In genomic region chr18:48027401-48027931, GRCh38 we compare ENCODE assay signal across 13 cellular contexts.
DNase-seq lines count a peak whose midpoint lies in the region; ATAC-seq and TF ChIP-seq lines count a peak whose summit lies in the region.
"Had no signal": no experiment of that assay in that cellular context is flagged by ENCODE, and none has a peak within 500 bp of the region (broad histone marks: within the 10 kb centered on the region; RNA-seq: fewer than 3 reads in every experiment).

No MANE protein-coding gene starts in this region.

- CTCF ChIA-PET in CD4-positive, alpha-beta T cell (lab: Charles Lee), result no interaction called here
- CTCF ChIA-PET in activated CD4-positive, alpha-beta memory T cell treated with anti-CD3 and anti-CD28 coated beads for 36 hours (lab: Charles Lee), result interaction anchor here (1.0 to 2.9 kb wide), 4 partner anchors 21 to 419 kb away, joined by 3 to 12 read pairs (median 3); no protein-coding TSS in a partner anchor

- H3K9me3 ChIP-seq in GM23248 (ENCODE audit: low read depth), result no peaks in the 10 kb centered on the region
- H3K9me3 ChIP-seq in right cardiac atrium (ENCODE audit: control insufficient read depth, low read length), result no peaks in the 10 kb centered on the region
- no peaks in the 10 kb centered on the region for H3K9me3 ChIP-seq in sigmoid colon
- no peaks in the 10 kb centered on the region for H3K9me3 ChIP-seq in CD4-positive, alpha-beta T cell (ENCODE audit: control insufficient read depth, low read length)
- H3K9me3 ChIP-seq: heart left ventricle had no signal

- no peak for TF ChIP-seq EP300 in sigmoid colon (IDR thresholded peaks at IDR 0.05)

- no peak overlapping the region for H3K4me3 Mint-ChIP-seq in CD4-positive, alpha-beta T cell
- H3K4me3 Mint-ChIP-seq in activated CD4-positive, alpha-beta memory T cell treated with anti-CD3 and anti-CD28 coated beads for 36 hours, result no peak overlapping the region
- H3K4me3 Mint-ChIP-seq: activated naive CD4-positive, alpha-beta T cell treated with anti-CD3 and anti-CD28 coated beads, Interleukin-2, amount 50 U/mL, for 24 hours; CD4-positive, alpha-beta memory T cell; stimulated activated naive CD8-positive, alpha-beta T cell treated with anti-CD3 and anti-CD28 coated beads, Interleukin-15, amount 100 ng/mL, for 72 hours had no signal

- H3K27me3 ChIP-seq in GM23248 (replicated peaks; ENCODE audit: insufficient read depth) (no peaks in the 10 kb centered on the region), right cardiac atrium (ENCODE audit: control insufficient read depth, insufficient read depth) (no peaks in the 10 kb centered on the region), sigmoid colon (peaks cover 0 to 8% (median 0%) of the 10 kb centered on the region in 3 donors)
- no peaks in the 10 kb centered on the region for H3K27me3 ChIP-seq in CD4-positive, alpha-beta T cell (ENCODE audit: control insufficient read depth, insufficient read depth, low read length)
- H3K27me3 ChIP-seq: heart left ventricle had no signal

- H3K4me3 ChIP-seq in GM23248 (no peak overlapping the region), right cardiac atrium (ENCODE audit: low read length) (no peak overlapping the region), sigmoid colon (no peak overlapping the region)
- H3K4me3 ChIP-seq: heart left ventricle had no signal

- POLR2A ChIA-PET in CD4-positive, alpha-beta T cell (lab: Charles Lee), result no interaction called here
- POLR2A ChIA-PET in activated CD4-positive, alpha-beta memory T cell treated with anti-CD3 and anti-CD28 coated beads for 36 hours (lab: Charles Lee), result no interaction called here

- H3K36me3 ChIP-seq in GM23248 (ENCODE audit: low read depth) (no peaks in the 10 kb centered on the region), sigmoid colon (no peaks in the 10 kb centered on the region)
- H3K36me3 ChIP-seq: heart left ventricle had no signal

- H3K27me3 Mint-ChIP-seq in CD4-positive, alpha-beta T cell, result peaks cover 25% of the 10 kb centered on the region
- H3K27me3 Mint-ChIP-seq in activated CD4-positive, alpha-beta memory T cell treated with anti-CD3 and anti-CD28 coated beads for 36 hours, result peaks cover 10% of the 10 kb centered on the region

- 0 out of 2 replicates have a peak overlapping the region, but pooled peaks have one; percentile 27 for H3K9ac ChIP-seq in GM23248

- no peaks in the 10 kb centered on the region for H3K9me2 ChIP-seq in GM23248 (ENCODE audit: insufficient read depth)

- in situ Hi-C loops in GM23248 (cut with MboI), result no loop called here

- H4K20me1 ChIP-seq in GM23248 (ENCODE audit: insufficient read depth), result no peaks in the 10 kb centered on the region

- peak; percentile 25 for DNase-seq in GM23248
- DNase-seq in astrocyte of the hippocampus (ENCODE audit: low read depth, low spot score), result peak; percentile 17
- peak in 2 of 3 donors; percentile 46 to 59 for DNase-seq in right cardiac atrium
- DNase-seq in sigmoid colon, result peak; percentile 59
- DNase-seq in SIG-M5 (lab: John Stamatoyannopoulos, UW), result no peak
- no peak for DNase-seq in CD4-positive, alpha-beta T cell
- no peak for DNase-seq in activated CD4-positive, alpha-beta memory T cell treated with anti-CD3 and anti-CD28 coated beads for 36 hours
- DNase-seq: CD4-positive, alpha-beta memory T cell; stimulated activated naive CD8-positive, alpha-beta T cell treated with anti-CD3 and anti-CD28 coated beads, Interleukin-15, amount 100 ng/mL, for 72 hours had no signal

- TF ChIP-seq CTCF in sigmoid colon (IDR thresholded peaks at IDR 0.05), result no peak
- TF ChIP-seq CTCF in CD4-positive, alpha-beta T cell (IDR thresholded peaks at IDR 0.05), result no peak

- H3K27ac Mint-ChIP-seq in CD4-positive, alpha-beta T cell, result no peak overlapping the region
- no peak overlapping the region for H3K27ac Mint-ChIP-seq in activated CD4-positive, alpha-beta memory T cell treated with anti-CD3 and anti-CD28 coated beads for 36 hours
- H3K27ac Mint-ChIP-seq: activated naive CD4-positive, alpha-beta T cell treated with anti-CD3 and anti-CD28 coated beads, Interleukin-2, amount 50 U/mL, for 24 hours; CD4-positive, alpha-beta memory T cell had no signal

- H3K4me1 Mint-ChIP-seq in CD4-positive, alpha-beta T cell (ENCODE audit: low read depth), result peaks cover 3% of the 10 kb centered on the region
- no peaks in the 10 kb centered on the region for H3K4me1 Mint-ChIP-seq in activated CD4-positive, alpha-beta memory T cell treated with anti-CD3 and anti-CD28 coated beads for 36 hours (ENCODE audit: low read depth)
- H3K4me1 Mint-ChIP-seq: activated naive CD4-positive, alpha-beta T cell treated with anti-CD3 and anti-CD28 coated beads, Interleukin-2, amount 50 U/mL, for 24 hours had no signal

- H3K27ac ChIP-seq in GM23248 (no peak overlapping the region), right cardiac atrium (ENCODE audit: low read length) (no peak overlapping the region), sigmoid colon (peak overlapping the region in 1 of 4 donors; percentile 39)
- H3K27ac ChIP-seq in CD4-positive, alpha-beta T cell (ENCODE audit: low read depth, low read length), result no peak overlapping the region

- H3K36me3 Mint-ChIP-seq in CD4-positive, alpha-beta T cell (ENCODE audit: low read depth), result no peaks in the 10 kb centered on the region
- no peaks in the 10 kb centered on the region for H3K36me3 Mint-ChIP-seq in activated CD4-positive, alpha-beta memory T cell treated with anti-CD3 and anti-CD28 coated beads for 36 hours
- H3K36me3 Mint-ChIP-seq: activated naive CD4-positive, alpha-beta T cell treated with anti-CD3 and anti-CD28 coated beads, Interleukin-2, amount 50 U/mL, for 24 hours; CD4-positive, alpha-beta memory T cell had no signal

- intact Hi-C loops in right cardiac atrium (cut with DNase I) (loop anchor here in 1 of 4 donors (10.0 kb wide), 1 partner anchor 253 kb away; no protein-coding TSS in a partner anchor), sigmoid colon (cut with DNase I) (no loop called here)
- intact Hi-C loops in CD4-positive, alpha-beta T cell (cut with DNase I, micrococcal nuclease), result no loop called here
- intact Hi-C loops in activated CD4-positive, alpha-beta memory T cell treated with anti-CD3 and anti-CD28 coated beads for 36 hours (cut with micrococcal nuclease), result no loop called here

- H3K4me1 ChIP-seq in GM23248 (ENCODE audit: insufficient read depth), result 0 out of 2 replicates have a peak, but pooled peaks cover 8% of the 10 kb centered on the region
- H3K4me1 ChIP-seq in right cardiac atrium (ENCODE audit: control insufficient read depth, insufficient read depth, low read length), result peaks cover 9% of the 10 kb centered on the region
- peaks cover 0 to 8% (median 0%) of the 10 kb centered on the region in 4 donors for H3K4me1 ChIP-seq in sigmoid colon

- 12 to 14% methylated on average over 6 to 7 of the region's 7 CpGs for WGBS in GM23248 (ENCODE audit: low coverage in 1 of 2, low lambda C conversion rate in 2 of 2, missing lambda C conversion rate in 2 of 2), 2 experiments
- 19% methylated on average over 7 of the region's 7 CpGs for WGBS in right cardiac atrium
- WGBS in sigmoid colon, 2 donors, result 59 to 71% methylated on average over 7 of the region's 7 CpGs

- H3K79me2 ChIP-seq in GM23248 (ENCODE audit: insufficient read depth), result no peaks in the 10 kb centered on the region

- H3K9me3 Mint-ChIP-seq in CD4-positive, alpha-beta T cell, result no peaks in the 10 kb centered on the region
- no peaks in the 10 kb centered on the region for H3K9me3 Mint-ChIP-seq in activated CD4-positive, alpha-beta memory T cell treated with anti-CD3 and anti-CD28 coated beads for 36 hours
- H3K9me3 Mint-ChIP-seq: activated naive CD4-positive, alpha-beta T cell treated with anti-CD3 and anti-CD28 coated beads, Interleukin-2, amount 50 U/mL, for 24 hours; CD4-positive, alpha-beta memory T cell; stimulated activated naive CD8-positive, alpha-beta T cell treated with anti-CD3 and anti-CD28 coated beads, Interleukin-15, amount 100 ng/mL, for 72 hours had no signal

- no peak overlapping the region for H2AFZ ChIP-seq in GM23248

- ATAC-seq in right cardiac atrium (peak; percentile 14 to 21), HG03378 (IDR thresholded peaks at IDR 0.05; ENCODE audit: unreplicated experiment) (no peak)
- no peak for ATAC-seq in CD4-positive, alpha-beta T cell (ENCODE audit: poor library complexity)
- ATAC-seq: Panc1; stimulated activated naive CD8-positive, alpha-beta T cell treated with anti-CD3 and anti-CD28 coated beads, Interleukin-15, amount 100 ng/mL, for 72 hours had no signal

- H3F3A ChIP-seq in GM23248 (ENCODE audit: insufficient read depth), result no peaks in the 10 kb centered on the region

- H3K4me2 ChIP-seq in GM23248 (ENCODE audit: unreplicated experiment), result no peak overlapping the region

- TF ChIP-seq POLR2A in sigmoid colon (IDR thresholded peaks at IDR 0.05), result no peak

Comparison
In these comparisons a context has a peak if more than half of its experiments do, and no peak if none do; other contexts are left out.
1. DNase-seq: peak in GM23248 (single experiment), astrocyte of the hippocampus (single experiment), right cardiac atrium (2 of 3) and sigmoid colon (single experiment); none in SIG-M5 (single experiment), CD4-positive, alpha-beta T cell (0 of 10) and activated CD4-positive, alpha-beta memory T cell treated with anti-CD3 and anti-CD28 coated beads for 36 hours (single experiment).
2. ATAC-seq: peak in right cardiac atrium (2 of 2); none in CD4-positive, alpha-beta T cell (single experiment) and HG03378 (single experiment).